1 cellular context compared by ENCODE assay signal in genomic region chr17:9414471-9414870, GRCh38.
TF ChIP-seq lines count a peak whose summit lies in the region.

No MANE protein-coding gene starts in this region.

TF ChIP-seq in GM12878, 131 proteins besides CTCF, POLR2A, EP300 and RAD21 (continued from another document):
- TF ChIP-seq, protein P1, sequence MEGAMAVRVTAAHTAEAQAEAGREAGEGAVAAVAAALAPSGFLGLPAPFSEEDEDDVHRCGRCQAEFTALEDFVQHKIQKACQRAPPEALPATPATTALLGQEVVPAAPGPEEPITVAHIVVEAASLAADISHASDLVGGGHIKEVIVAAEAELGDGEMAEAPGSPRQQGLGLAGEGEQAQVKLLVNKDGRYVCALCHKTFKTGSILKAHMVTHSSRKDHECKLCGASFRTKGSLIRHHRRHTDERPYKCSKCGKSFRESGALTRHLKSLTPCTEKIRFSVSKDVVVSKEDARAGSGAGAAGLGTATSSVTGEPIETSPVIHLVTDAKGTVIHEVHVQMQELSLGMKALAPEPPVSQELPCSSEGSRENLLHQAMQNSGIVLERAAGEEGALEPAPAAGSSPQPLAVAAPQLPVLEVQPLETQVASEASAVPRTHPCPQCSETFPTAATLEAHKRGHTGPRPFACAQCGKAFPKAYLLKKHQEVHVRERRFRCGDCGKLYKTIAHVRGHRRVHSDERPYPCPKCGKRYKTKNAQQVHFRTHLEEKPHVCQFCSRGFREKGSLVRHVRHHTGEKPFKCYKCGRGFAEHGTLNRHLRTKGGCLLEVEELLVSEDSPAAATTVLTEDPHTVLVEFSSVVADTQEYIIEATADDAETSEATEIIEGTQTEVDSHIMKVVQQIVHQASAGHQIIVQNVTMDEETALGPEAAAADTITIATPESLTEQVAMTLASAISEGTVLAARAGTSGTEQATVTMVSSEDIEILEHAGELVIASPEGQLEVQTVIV (IDR thresholded peaks at IDR 0.05; ENCODE audit: borderline replicate concordance, partially characterized antibody): no peak
- TF ChIP-seq PAX5 (IDR thresholded peaks at IDR 0.05; ENCODE audit: borderline replicate concordance, low read depth, low read length) (peak; percentile 88), SREBF2 (IDR thresholded peaks at IDR 0.05; ENCODE audit: low read length) (no peak), RELA (IDR thresholded peaks at IDR 0.05; ENCODE audit: borderline replicate concordance, partially characterized antibody) (no peak), IKZF1 (conservative IDR thresholded peaks at IDR 0.05) (peak; percentile 31; the same call in 1 of the 2 replicates), HDAC6 (IDR thresholded peaks at IDR 0.05; ENCODE audit: unreplicated experiment) (no peak), BMI1 (IDR thresholded peaks at IDR 0.05; ENCODE audit: borderline replicate concordance) (no peak), MLLT1 (IDR thresholded peaks at IDR 0.05) (peak; percentile 71), CHD2 (IDR thresholded peaks at IDR 0.05; ENCODE audit: borderline replicate concordance, low read depth, low read length) (0 out of 2 replicates have a peak, but pooled peaks have one; percentile 25), MEF2B (IDR thresholded peaks at IDR 0.05; ENCODE audit: partially characterized antibody, poor library complexity, severe bottlenecking) (peak; percentile 66), CHD4 (IDR thresholded peaks at IDR 0.05) (no peak), POU2F2 (IDR thresholded peaks at IDR 0.05; ENCODE audit: borderline replicate concordance, low read depth, low read length) (no peak), ATF2 (IDR thresholded peaks at IDR 0.05; ENCODE audit: low read length) (peak; percentile 63), POLR2AphosphoS2 (IDR thresholded peaks at IDR 0.05; ENCODE audit: low read depth, low read length) (no peak)
- TF ChIP-seq, protein P2, sequence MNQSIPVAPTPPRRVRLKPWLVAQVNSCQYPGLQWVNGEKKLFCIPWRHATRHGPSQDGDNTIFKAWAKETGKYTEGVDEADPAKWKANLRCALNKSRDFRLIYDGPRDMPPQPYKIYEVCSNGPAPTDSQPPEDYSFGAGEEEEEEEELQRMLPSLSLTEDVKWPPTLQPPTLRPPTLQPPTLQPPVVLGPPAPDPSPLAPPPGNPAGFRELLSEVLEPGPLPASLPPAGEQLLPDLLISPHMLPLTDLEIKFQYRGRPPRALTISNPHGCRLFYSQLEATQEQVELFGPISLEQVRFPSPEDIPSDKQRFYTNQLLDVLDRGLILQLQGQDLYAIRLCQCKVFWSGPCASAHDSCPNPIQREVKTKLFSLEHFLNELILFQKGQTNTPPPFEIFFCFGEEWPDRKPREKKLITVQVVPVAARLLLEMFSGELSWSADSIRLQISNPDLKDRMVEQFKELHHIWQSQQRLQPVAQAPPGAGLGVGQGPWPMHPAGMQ (IDR thresholded peaks at IDR 0.05; ENCODE audit: borderline replicate concordance): no peak
TF ChIP-seq in GM12878: peak in this region for 28.
